Comparison of ENCODE assay signal across 16 cellular contexts in genomic region chr2:1974391-1974790, GRCh38.
DNase-seq lines count a peak whose midpoint lies in the region; TF ChIP-seq lines count a peak whose summit lies in the region.
"Had no signal": no experiment of that assay in that cellular context is flagged by ENCODE, and none has a peak within 500 bp of the region (broad histone marks: within the 10 kb centered on the region; RNA-seq: fewer than 3 reads in every experiment).

No MANE protein-coding gene starts in this region.

- BruUV-seq in A673 (replicated peaks; lab: Mats Ljungman, UMichigan): no TSS peak

- no peak overlapping the region for H3K4me3 Mint-ChIP-seq in progenitor cell of endocrine pancreas (ENCODE audit: low read depth)
- H3K4me3 Mint-ChIP-seq: activated CD4-positive, alpha-beta T cell treated with anti-CD3 and anti-CD28 coated beads, Interleukin-2, amount 10 ng/mL, durations not matched to agents 7 days and 5 days; dendritic cell treated with granulocyte-macrophage colony-stimulating factor and Interleukin-4, amounts not matched to agents 40 ng/mL and 50 ng/mL, for 4 days; neural crest cell; T-helper 1 cell treated with Interleukin-12 subunit alpha and Interleukin-12 subunit beta and Interleukin-4 antibody, amounts not matched to agents 30 μg/mL and 1 μg/mL, for 36 hours had no signal

- H3K4me1 ChIP-seq in A673 (ENCODE audit: insufficient read depth, low read length, poor library complexity, severe bottlenecking): peaks cover 50% of the 10 kb centered on the region
- H3K4me1 ChIP-seq in effector memory CD4-positive, alpha-beta T cell (ENCODE audit: control insufficient read depth, insufficient read depth, low read length, poor library complexity, severe bottlenecking): no peaks in the 10 kb centered on the region

- H3K4me1 Mint-ChIP-seq in progenitor cell of endocrine pancreas (ENCODE audit: low read depth): peaks cover 12% of the 10 kb centered on the region
- H3K4me1 Mint-ChIP-seq: activated CD4-positive, alpha-beta T cell treated with anti-CD3 and anti-CD28 coated beads, Interleukin-2, amount 10 ng/mL, durations not matched to agents 7 days and 5 days had no signal

- no peaks in the 10 kb centered on the region for H3K36me3 ChIP-seq in A673 (ENCODE audit: insufficient read depth, low read length, poor library complexity, severe bottlenecking)
- H3K36me3 ChIP-seq in effector memory CD4-positive, alpha-beta T cell (ENCODE audit: control insufficient read depth, insufficient read depth, low read length): no peaks in the 10 kb centered on the region
- H3K36me3 ChIP-seq: BLaER1, vagina had no signal

- no peak overlapping the region for H3K27ac Mint-ChIP-seq in progenitor cell of endocrine pancreas
- H3K27ac Mint-ChIP-seq: activated CD4-positive, alpha-beta T cell treated with anti-CD3 and anti-CD28 coated beads, Interleukin-2, amount 10 ng/mL, durations not matched to agents 7 days and 5 days; dendritic cell treated with granulocyte-macrophage colony-stimulating factor and Interleukin-4, amounts not matched to agents 40 ng/mL and 50 ng/mL, for 4 days; T-helper 1 cell treated with Interleukin-12 subunit alpha and Interleukin-12 subunit beta and Interleukin-4 antibody, amounts not matched to agents 30 μg/mL and 1 μg/mL, for 36 hours had no signal

- peak; percentile 67 for DNase-seq in A673 (ENCODE audit: low spot score)
- DNase-seq in HT1080 (ENCODE audit: low read depth): peak; percentile 10
- peak; percentile 61 for DNase-seq in cerebellar cortex (ENCODE audit: low spot score)
- peak; percentile 55 for DNase-seq in medulla oblongata (ENCODE audit: extremely low spot score)
- no peak for DNase-seq in activated CD4-positive, alpha-beta T cell treated with anti-CD3 and anti-CD28 coated beads for 1 hour
- DNase-seq in effector memory CD4-positive, alpha-beta T cell: no peak
- no peak for DNase-seq in progenitor cell of endocrine pancreas (ENCODE audit: low spot score, unreplicated experiment)
- no peak for DNase-seq in hypothalamus (lab: John Stamatoyannopoulos, UW)
- DNase-seq: activated CD4-positive, alpha-beta T cell treated with anti-CD3 and anti-CD28 coated beads, Interleukin-2, amount 10 ng/mL, durations not matched to agents 7 days and 5 days; activated gamma-delta T cell treated with Interleukin-2 at 50 U/mL for 16 hours; foreskin melanocyte had no signal

- intact Hi-C loops in A673 (cut with micrococcal nuclease; ENCODE audit: unreplicated experiment): loop anchor here (5.0 kb wide), 1 partner anchor 122 kb away; no protein-coding TSS in a partner anchor

- H3K27me3 Mint-ChIP-seq in progenitor cell of endocrine pancreas: peaks cover 3% of the 10 kb centered on the region

- H3K36me3 Mint-ChIP-seq in progenitor cell of endocrine pancreas (ENCODE audit: insufficient read depth): no peaks in the 10 kb centered on the region

- no peak for TF ChIP-seq CTCF in A673 (conservative IDR thresholded peaks at IDR 0.05; ENCODE audit: low read depth, low read length)
- TF ChIP-seq CTCF in progenitor cell of endocrine pancreas (IDR thresholded peaks at IDR 0.05; ENCODE audit: unreplicated experiment): no peak

- POLR2A ChIA-PET in A673 (lab: Charles Lee; ENCODE audit: low non-redundant PET): no interaction called here

- no peak overlapping the region for H3K27ac ChIP-seq in A673 (ENCODE audit: low read depth, low read length, poor library complexity, severe bottlenecking)
- H3K27ac ChIP-seq in effector memory CD4-positive, alpha-beta T cell (ENCODE audit: insufficient read depth, low read length, poor library complexity, severe bottlenecking): no peak overlapping the region
- H3K27ac ChIP-seq: BLaER1, vagina had no signal

- CTCF ChIA-PET in A673 (lab: Charles Lee): no interaction called here

- H3K4me3 ChIP-seq in A673 (ENCODE audit: low read depth, low read length, poor library complexity, severe bottlenecking): no peak overlapping the region
- no peak overlapping the region for H3K4me3 ChIP-seq in effector memory CD4-positive, alpha-beta T cell (ENCODE audit: insufficient read depth, low read depth, low read length, poor library complexity, severe bottlenecking)
- H3K4me3 ChIP-seq: BLaER1, vagina had no signal

- no peaks in the 10 kb centered on the region for H3K27me3 ChIP-seq in A673 (replicated peaks; ENCODE audit: insufficient read depth, low read depth, low read length, poor library complexity)
- no peaks in the 10 kb centered on the region for H3K27me3 ChIP-seq in effector memory CD4-positive, alpha-beta T cell (replicated peaks; ENCODE audit: control insufficient read depth, insufficient read depth, low read length, poor library complexity, severe bottlenecking)
- H3K27me3 ChIP-seq: BLaER1, vagina had no signal

- no peaks in the 10 kb centered on the region for H3K9me3 ChIP-seq in A673 (ENCODE audit: low read depth, low read length, poor library complexity, severe bottlenecking)
- H3K9me3 ChIP-seq in effector memory CD4-positive, alpha-beta T cell (ENCODE audit: control insufficient read depth, low read length): no peaks in the 10 kb centered on the region
- H3K9me3 ChIP-seq: BLaER1, vagina had no signal

- no peaks in the 10 kb centered on the region for H3K9me3 Mint-ChIP-seq in progenitor cell of endocrine pancreas (ENCODE audit: low read depth)
- H3K9me3 Mint-ChIP-seq: activated CD4-positive, alpha-beta T cell treated with anti-CD3 and anti-CD28 coated beads, Interleukin-2, amount 10 ng/mL, durations not matched to agents 7 days and 5 days; dendritic cell treated with granulocyte-macrophage colony-stimulating factor and Interleukin-4, amounts not matched to agents 40 ng/mL and 50 ng/mL, for 4 days; neural crest cell; T-helper 1 cell treated with Interleukin-12 subunit alpha and Interleukin-12 subunit beta and Interleukin-4 antibody, amounts not matched to agents 30 μg/mL and 1 μg/mL, for 36 hours had no signal

Comparison
In these comparisons a context has a peak if more than half of its experiments do, and no peak if none do; other contexts are left out.
1. DNase-seq: peak in A673 (single experiment), HT1080 (single experiment), cerebellar cortex (single experiment) and medulla oblongata (single experiment); none in activated CD4-positive, alpha-beta T cell treated with anti-CD3 and anti-CD28 coated beads for 1 hour (single experiment), effector memory CD4-positive, alpha-beta T cell (0 of 3), progenitor cell of endocrine pancreas (single experiment) and hypothalamus (0 of 51).